In genomic region chr10:17101910-17102266, GRCh38 we compare ENCODE assay signal across 1 cellular context.
TF ChIP-seq lines count a peak whose summit lies in the region.

No MANE protein-coding gene starts in this region.

TF ChIP-seq in endothelial cell of umbilical vein, 7 proteins besides CTCF, POLR2A, EP300 and RAD21:
- TF ChIP-seq MYC (IDR thresholded peaks at IDR 0.05; ENCODE audit: low read depth, low read length): no peak
- TF ChIP-seq JUN (IDR thresholded peaks at IDR 0.05; ENCODE audit: borderline replicate concordance, insufficient read depth, insufficient read length, low read depth): no peak
- TF ChIP-seq POLR2AphosphoS5 (IDR thresholded peaks at IDR 0.05; ENCODE audit: insufficient read depth, low read depth, low read length): no peak
- TF ChIP-seq GATA2 (IDR thresholded peaks at IDR 0.05; ENCODE audit: insufficient read depth, insufficient read length, low read depth, low read length): no peak
- no peak for TF ChIP-seq MAX (IDR thresholded peaks at IDR 0.05; ENCODE audit: insufficient read depth, insufficient read length)
- TF ChIP-seq FOS (IDR thresholded peaks at IDR 0.05; ENCODE audit: borderline replicate concordance, insufficient read depth, low read length): no peak
- no peak for TF ChIP-seq EZH2 (IDR thresholded peaks at IDR 0.05; ENCODE audit: borderline replicate concordance, low read depth, low read length, severe bottlenecking)
